Comparison of ENCODE assay signal across 9 cellular contexts in the genomic region with DNA sequence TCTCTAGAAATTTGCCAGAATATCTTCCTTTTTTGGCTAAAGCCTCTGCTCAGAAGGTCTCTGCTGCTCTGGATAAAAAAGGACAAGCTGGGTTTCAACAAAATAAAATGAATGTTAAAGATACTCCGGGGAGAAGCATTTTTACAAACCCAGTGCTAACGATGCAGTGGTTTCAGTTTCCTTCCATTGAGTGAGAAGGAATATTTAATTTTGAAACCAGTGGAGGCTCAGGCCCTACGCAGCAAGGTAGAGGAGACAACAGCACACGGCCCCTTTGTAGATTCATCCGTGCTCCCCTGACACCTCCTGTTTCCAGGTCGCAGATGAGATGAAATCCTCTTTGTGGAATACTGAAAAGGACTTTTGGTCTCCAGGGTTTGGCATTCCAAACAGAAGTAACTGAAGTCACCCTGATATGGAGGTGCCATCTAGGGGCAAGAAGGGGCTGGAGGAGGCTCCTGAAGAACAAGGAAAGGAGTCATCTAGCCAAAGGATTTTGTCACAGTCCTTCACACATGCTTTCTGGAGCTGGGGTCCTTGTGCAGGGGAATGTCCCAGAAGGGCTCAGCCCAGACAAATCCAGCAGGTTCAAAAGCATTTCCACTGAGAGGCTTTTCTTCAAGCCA.
DNase-seq lines count a peak whose midpoint lies in the region; ATAC-seq and TF ChIP-seq lines count a peak whose summit lies in the region.
"Had no signal": no experiment of that assay in that cellular context is flagged by ENCODE, and none has a peak within 500 bp of the region (broad histone marks: within the 10 kb centered on the region; RNA-seq: fewer than 3 reads in every experiment).

No MANE protein-coding gene starts in this region.

- no peaks in the 10 kb centered on the region for H3K79me2 ChIP-seq in fibroblast of lung (ENCODE audit: control insufficient read depth, insufficient read depth, low read length)

- no peaks in the 10 kb centered on the region for H3K9me3 ChIP-seq in fibroblast of lung (ENCODE audit: control insufficient read depth, insufficient read depth, low read depth, low read length)
- H3K9me3 ChIP-seq in CD8-positive, alpha-beta T cell (ENCODE audit: low read length), result no peaks in the 10 kb centered on the region

- no peak overlapping the region for H3K27ac Mint-ChIP-seq in activated T-helper 2 cell treated with anti-CD3 and anti-CD28 coated beads, Interferon-gamma antibody, Interleukin-2, Interleukin-4, amounts not matched to agents 10 μg/mL and 5 μg/mL and 100 μg/mL, durations not matched to agents 14 hours and 24 hours and 36 hours
- H3K27ac Mint-ChIP-seq in Calu3 (ENCODE audit: unreplicated experiment) (no peak overlapping the region), endothelial cell (ENCODE audit: unreplicated experiment) (no peak overlapping the region)
- H3K27ac Mint-ChIP-seq in CD8-positive, alpha-beta T cell, result no peak overlapping the region

- H3K4me1 ChIP-seq in fibroblast of lung (ENCODE audit: control insufficient read depth, extremely low read depth, insufficient read depth, low read length), result no peaks in the 10 kb centered on the region
- no peaks in the 10 kb centered on the region for H3K4me1 ChIP-seq in CD8-positive, alpha-beta T cell (ENCODE audit: insufficient read depth, low read length)

- intact Hi-C loops in activated T-helper 2 cell treated with anti-CD3 and anti-CD28 coated beads, Interferon-gamma antibody, Interleukin-2, Interleukin-4, amounts not matched to agents 10 μg/mL and 5 μg/mL and 100 μg/mL, durations not matched to agents 14 hours and 24 hours and 36 hours (cut with micrococcal nuclease), result no loop called here
- intact Hi-C loops in Calu3 (cut with micrococcal nuclease; ENCODE audit: unreplicated experiment), result no loop called here
- intact Hi-C loops in CD8-positive, alpha-beta T cell (cut with DNase I, micrococcal nuclease), result no loop called here

- DNase-seq in ELR (ENCODE audit: low read depth) (peak; percentile 30), OCI-M1 (lab: John Stamatoyannopoulos, UW) (peak; percentile 40), fibroblast of lung (ENCODE audit: low read depth in 2 of 2) (peak in 1 of 2 donors; percentile 29), renal cortical epithelial cell (ENCODE audit: low read depth) (peak; percentile 12), Calu3 (no peak), endothelial cell (ENCODE audit: low spot score) (no peak)
- DNase-seq in activated T-helper 2 cell treated with anti-CD3 and anti-CD28 coated beads, Interferon-gamma antibody, Interleukin-2, Interleukin-4, amounts not matched to agents 10 μg/mL and 5 μg/mL and 100 μg/mL, durations not matched to agents 14 hours and 24 hours and 36 hours (ENCODE audit: low spot score), result no peak
- DNase-seq in CD8-positive, alpha-beta T cell, result no peak

- H3K27ac ChIP-seq in fibroblast of lung (ENCODE audit: insufficient read depth, low read length), result no peak overlapping the region
- no peak overlapping the region for H3K27ac ChIP-seq in CD8-positive, alpha-beta T cell (ENCODE audit: low read depth, low read length)

- no peaks in the 10 kb centered on the region for H3K4me1 Mint-ChIP-seq in activated T-helper 2 cell treated with anti-CD3 and anti-CD28 coated beads, Interferon-gamma antibody, Interleukin-2, Interleukin-4, amounts not matched to agents 10 μg/mL and 5 μg/mL and 100 μg/mL, durations not matched to agents 14 hours and 24 hours and 36 hours (ENCODE audit: low read depth)
- H3K4me1 Mint-ChIP-seq in Calu3 (ENCODE audit: low read depth, unreplicated experiment) (no peaks in the 10 kb centered on the region), endothelial cell (ENCODE audit: unreplicated experiment) (peaks cover 9% of the 10 kb centered on the region)
- peaks cover 5% of the 10 kb centered on the region for H3K4me1 Mint-ChIP-seq in CD8-positive, alpha-beta T cell (ENCODE audit: low read depth)

- H3K27me3 ChIP-seq in fibroblast of lung (ENCODE audit: control insufficient read depth, insufficient read depth, low read length), result peaks cover 2% of the 10 kb centered on the region
- no peaks in the 10 kb centered on the region for H3K27me3 ChIP-seq in CD8-positive, alpha-beta T cell (ENCODE audit: insufficient read depth, low read length)

- no peaks in the 10 kb centered on the region for H3K9me3 Mint-ChIP-seq in activated T-helper 2 cell treated with anti-CD3 and anti-CD28 coated beads, Interferon-gamma antibody, Interleukin-2, Interleukin-4, amounts not matched to agents 10 μg/mL and 5 μg/mL and 100 μg/mL, durations not matched to agents 14 hours and 24 hours and 36 hours
- H3K9me3 Mint-ChIP-seq in Calu3 (ENCODE audit: low read depth, unreplicated experiment) (no peaks in the 10 kb centered on the region), endothelial cell (ENCODE audit: unreplicated experiment) (no peaks in the 10 kb centered on the region)
- H3K9me3 Mint-ChIP-seq in CD8-positive, alpha-beta T cell, result no peaks in the 10 kb centered on the region

- peak overlapping the region in 3 of 4 experiments; percentile 3 to 31 (median 24) for H3K4me3 ChIP-seq in fibroblast of lung (replicated peaks in 1 of 4; ENCODE audit: control extremely low read depth in 1 of 4, insufficient read depth in 1 of 4, low read depth in 3 of 4, low read length in 4 of 4)
- H3K4me3 ChIP-seq in CD8-positive, alpha-beta T cell (ENCODE audit: low read depth, low read length), result no peak overlapping the region
- H3K4me3 ChIP-seq: GM12878 had no signal

- no peaks in the 10 kb centered on the region for H3K36me3 Mint-ChIP-seq in activated T-helper 2 cell treated with anti-CD3 and anti-CD28 coated beads, Interferon-gamma antibody, Interleukin-2, Interleukin-4, amounts not matched to agents 10 μg/mL and 5 μg/mL and 100 μg/mL, durations not matched to agents 14 hours and 24 hours and 36 hours (ENCODE audit: low read depth)
- H3K36me3 Mint-ChIP-seq in Calu3 (ENCODE audit: insufficient read depth, unreplicated experiment) (no peaks in the 10 kb centered on the region), endothelial cell (ENCODE audit: low read depth, unreplicated experiment) (no peaks in the 10 kb centered on the region)
- H3K36me3 Mint-ChIP-seq in CD8-positive, alpha-beta T cell, result no peaks in the 10 kb centered on the region

- no TSS peak for BruUV-seq in Calu3 (replicated peaks; lab: Mats Ljungman, UMichigan)

- TF ChIP-seq CTCF in fibroblast of lung (conservative IDR thresholded peaks at IDR 0.05 in 1 of 2, IDR thresholded peaks at IDR 0.05 in 1 of 2; ENCODE audit: low read depth in 1 of 2, low read length in 2 of 2), result peak in 1 of 2 donors; percentile 33
- TF ChIP-seq CTCF in Calu3 (IDR thresholded peaks at IDR 0.05; ENCODE audit: unreplicated experiment), result no peak
- TF ChIP-seq CTCF in CD8-positive, alpha-beta T cell (IDR thresholded peaks at IDR 0.05), result no peak
- TF ChIP-seq CTCF in endothelial cell (IDR thresholded peaks at IDR 0.05; ENCODE audit: unreplicated experiment), result no peak

- POLR2A ChIA-PET in CD8-positive, alpha-beta T cell (lab: Charles Lee), result no interaction called here

- CTCF ChIA-PET in Calu3 (lab: Charles Lee), result no interaction called here
- CTCF ChIA-PET in CD8-positive, alpha-beta T cell (lab: Charles Lee), result no interaction called here

- H3K9ac ChIP-seq in fibroblast of lung (ENCODE audit: insufficient read depth, low read length), result no peak overlapping the region

- no peak overlapping the region for H3K4me3 Mint-ChIP-seq in activated T-helper 2 cell treated with anti-CD3 and anti-CD28 coated beads, Interferon-gamma antibody, Interleukin-2, Interleukin-4, amounts not matched to agents 10 μg/mL and 5 μg/mL and 100 μg/mL, durations not matched to agents 14 hours and 24 hours and 36 hours (ENCODE audit: low read depth)
- no peak overlapping the region for H3K4me3 Mint-ChIP-seq in Calu3 (ENCODE audit: low read depth, unreplicated experiment)
- H3K4me3 Mint-ChIP-seq in CD8-positive, alpha-beta T cell, result no peak overlapping the region
- H3K4me3 Mint-ChIP-seq in endothelial cell (ENCODE audit: unreplicated experiment), result no peak overlapping the region

- peaks cover 8% of the 10 kb centered on the region for H3K27me3 Mint-ChIP-seq in activated T-helper 2 cell treated with anti-CD3 and anti-CD28 coated beads, Interferon-gamma antibody, Interleukin-2, Interleukin-4, amounts not matched to agents 10 μg/mL and 5 μg/mL and 100 μg/mL, durations not matched to agents 14 hours and 24 hours and 36 hours (ENCODE audit: low read depth)
- peaks cover 51% of the 10 kb centered on the region for H3K27me3 Mint-ChIP-seq in Calu3 (ENCODE audit: unreplicated experiment)
- peaks cover 2% of the 10 kb centered on the region for H3K27me3 Mint-ChIP-seq in CD8-positive, alpha-beta T cell (ENCODE audit: low read depth)
- H3K27me3 Mint-ChIP-seq in endothelial cell (ENCODE audit: unreplicated experiment), result peaks cover 6% of the 10 kb centered on the region

- H2AFZ ChIP-seq in fibroblast of lung (ENCODE audit: low read length), result peak overlapping the region; percentile 29

- H4K20me1 ChIP-seq in fibroblast of lung (ENCODE audit: control insufficient read depth, extremely low read depth, insufficient read depth, low read length), result no peaks in the 10 kb centered on the region

- H3K4me2 ChIP-seq in fibroblast of lung (ENCODE audit: extremely low read depth, insufficient read depth, low read length), result peak overlapping the region; percentile 48

- ATAC-seq in CD8-positive, alpha-beta T cell, result no peak
- ATAC-seq: GM12878 had no signal

- no peaks in the 10 kb centered on the region for H3K36me3 ChIP-seq in fibroblast of lung (ENCODE audit: control insufficient read depth, insufficient read depth, low read length)
- H3K36me3 ChIP-seq in CD8-positive, alpha-beta T cell (ENCODE audit: insufficient read depth, low read length), result no peaks in the 10 kb centered on the region

Comparison
In these comparisons a context has a peak if more than half of its experiments do, and no peak if none do; other contexts are left out.
1. DNase-seq: peak in ELR (single experiment), OCI-M1 (single experiment) and renal cortical epithelial cell (single experiment); none in activated T-helper 2 cell treated with anti-CD3 and anti-CD28 coated beads, Interferon-gamma antibody, Interleukin-2, Interleukin-4, amounts not matched to agents 10 μg/mL and 5 μg/mL and 100 μg/mL, durations not matched to agents 14 hours and 24 hours and 36 hours (single experiment), Calu3 (single experiment), CD8-positive, alpha-beta T cell (0 of 7) and endothelial cell (single experiment).